1 cellular context compared by ENCODE assay signal in genomic region chr10:73218466-73219191, GRCh38.
A peak's percentile ranks its signal among the peaks of the same experiment; 100 is the strongest.
TF ChIP-seq lines count a peak whose summit lies in the region.

No MANE protein-coding gene starts in this region.

TF ChIP-seq in K562, 482 proteins besides CTCF, POLR2A, EP300 and RAD21:
- TF ChIP-seq MAZ (CRISPR knock-in tag; conservative IDR thresholded peaks at IDR 0.05 in 1 of 2, IDR thresholded peaks at IDR 0.05 in 1 of 2) (0 out of 4 replicates have a peak, but pooled peaks of 1 of the 2 experiments have one; percentile 14), SMC3 (conservative IDR thresholded peaks at IDR 0.05; ENCODE audit: insufficient read depth, low read depth, low read length) (peak; percentile 40; the same call in 1 of the 2 replicates), NR0B1 (IDR thresholded peaks at IDR 0.05; ENCODE audit: partially characterized antibody) (no peak), CREM (IDR thresholded peaks at IDR 0.05; ENCODE audit: low read depth) (0 out of 2 replicates have a peak, but pooled peaks have one; percentile 15), ZNF311 (CRISPR knock-in tag; IDR thresholded peaks at IDR 0.05) (no peak), TEAD4 (IDR thresholded peaks at IDR 0.05; ENCODE audit: low read length) (peak; percentile 32; the same call in 1 of the 2 replicates), TEAD4 (CRISPR knock-in tag; IDR thresholded peaks at IDR 0.05; ENCODE audit: borderline replicate concordance) (no peak)
